In the genomic region with DNA sequence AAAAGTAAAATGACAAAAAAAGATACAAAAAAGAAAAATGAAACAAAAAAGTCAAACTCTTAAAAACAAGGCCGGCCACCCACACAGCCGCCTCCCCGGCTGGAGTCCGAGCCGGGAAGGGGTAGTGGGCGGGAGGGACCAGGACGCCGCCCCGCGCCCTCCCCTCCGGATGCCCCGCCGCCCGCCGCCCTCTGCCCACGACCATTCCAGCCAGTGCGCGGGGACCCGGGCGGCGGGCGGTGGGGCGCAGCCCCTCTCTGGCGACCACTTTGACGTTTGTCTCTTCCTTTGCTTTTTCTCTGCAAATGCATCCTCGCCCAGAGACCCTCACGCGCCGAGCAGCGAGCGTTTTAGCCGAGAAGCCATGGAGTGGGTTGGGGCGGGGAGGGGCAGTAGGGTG, we compare ENCODE assay signal across 21 cellular contexts.
"Had no signal": no experiment of that assay in that cellular context is flagged by ENCODE, and none has a peak within 500 bp of the region (broad histone marks: within the 10 kb centered on the region; RNA-seq: fewer than 3 reads in every experiment).

No MANE protein-coding gene starts in this region.

- H3K27ac ChIP-seq: SJSA1 had no signal

- DNase-seq: KBM-7, MG63, NCI-H1092, NCI-H1105 treated with DMSO at 0.1 percent for 48 hours, NCI-H1417 treated with DMSO at 0.1 percent for 48 hours, NCI-H146, NCI-H1694 treated with DMSO at 0.1 percent for 48 hours, NCI-H1930, NCI-H2081, NCI-H2107, NCI-H226, NCI-H446, NCI-H510A, NCI-H524 treated with DMSO at 0.1 percent for 48 hours, NCI-H69, NCI-H774, Right ventricle myocardium superior, RPMI8226, SIG-M5 had no signal

- H3K4me3 ChIP-seq: MG63, SJSA1, SK-N-MC had no signal

- H3K27me3 ChIP-seq: MG63, SJSA1 had no signal

- H3K9me3 ChIP-seq: MG63, SJSA1 had no signal

- H3K4me1 ChIP-seq: SJSA1 had no signal
